In the genomic region with DNA sequence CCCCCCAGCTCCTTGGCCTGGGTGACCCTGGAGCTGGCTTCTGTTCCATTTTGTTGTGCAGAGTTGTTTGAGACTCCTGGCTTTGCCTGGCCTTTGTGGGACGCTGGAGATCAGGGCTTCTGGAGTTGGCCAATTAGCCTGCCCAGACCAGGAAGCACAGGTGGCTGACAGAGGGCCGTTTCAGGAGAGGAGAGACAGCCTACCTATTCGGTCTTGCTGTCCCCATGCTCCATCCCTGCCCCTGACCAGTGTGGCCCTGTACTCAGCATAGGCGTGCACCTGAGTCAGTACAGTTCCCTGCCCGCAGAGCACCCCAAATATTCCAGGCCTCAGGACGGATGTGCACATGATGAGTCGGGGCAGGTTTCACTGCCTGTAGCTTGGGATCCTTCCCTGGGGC, we compare ENCODE assay signal across 33 cellular contexts. TPM values are rescaled to one million over a fixed set of nuclear protein-coding genes. Genes with fewer than 3 reads are reported as not detected.
"Had no signal": no experiment of that assay in that cellular context is flagged by ENCODE, and none has a peak within 500 bp of the region (broad histone marks: within the 10 kb centered on the region; RNA-seq: fewer than 3 reads in every experiment).

No MANE protein-coding gene starts in this region.

- H3K4me1 Mint-ChIP-seq: activated CD4-positive, alpha-beta T cell treated with anti-CD3 and anti-CD28 coated beads for 36 hours; activated CD8-positive, alpha-beta memory T cell treated with anti-CD3 and anti-CD28 coated beads, Interleukin-2, amount 10 ng/mL, durations not matched to agents 7 days and 5 days; activated naive CD8-positive, alpha-beta T cell treated with anti-CD3 and anti-CD28 coated beads for 36 hours; naive thymus-derived CD4-positive, alpha-beta T cell; T-cell had no signal

- H3K4me2 ChIP-seq: neural progenitor cell had no signal

- H3K36me3 Mint-ChIP-seq: activated CD8-positive, alpha-beta memory T cell treated with anti-CD3 and anti-CD28 coated beads, Interleukin-2, amount 10 ng/mL, durations not matched to agents 7 days and 5 days; activated naive CD8-positive, alpha-beta T cell treated with anti-CD3 and anti-CD28 coated beads for 36 hours; mesothelial cell of epicardium; naive thymus-derived CD4-positive, alpha-beta T cell; neural progenitor cell; T-cell; type B pancreatic cell had no signal

- DNase-seq: activated CD4-positive, alpha-beta T cell treated with anti-CD3 and anti-CD28 coated beads for 36 hours; activated CD4-positive, CD25-positive, alpha-beta regulatory T cell; activated CD8-positive, alpha-beta memory T cell treated with anti-CD3 and anti-CD28 coated beads, Interleukin-2, amount 10 ng/mL, durations not matched to agents 7 days and 5 days; activated CD8-positive, alpha-beta T cell treated with anti-CD3 and anti-CD28 coated beads, Interleukin-2, amount 10 ng/mL, durations not matched to agents 7 days and 5 days; activated naive CD4-positive, alpha-beta T cell; activated naive CD8-positive, alpha-beta T cell treated with anti-CD3 and anti-CD28 coated beads for 36 hours; activated T-cell treated with anti-CD3 and anti-CD28 coated beads, Interleukin-2, amount 50 U/mL, for 48 hours; adrenal gland; cortex of kidney; head of caudate nucleus; hippocampal formation; left colon; mammary epithelial cell; naive thymus-derived CD4-positive, alpha-beta T cell; right cardiac atrium; spleen; stimulated activated naive CD4-positive, alpha-beta T cell treated with Interleukin-2 at 50 U/mL for 16 hours; T-cell had no signal

- H3K27me3 ChIP-seq: adrenal gland, ascending aorta, cardiac muscle cell, neural progenitor cell, spleen had no signal

- ATAC-seq: activated CD4-positive, alpha-beta T cell treated with anti-CD3 and anti-CD28 coated beads for 36 hours; activated CD8-positive, alpha-beta memory T cell treated with anti-CD3 and anti-CD28 coated beads, Interleukin-2, amount 10 ng/mL, durations not matched to agents 7 days and 5 days; activated CD8-positive, alpha-beta T cell treated with anti-CD3 and anti-CD28 coated beads, Interleukin-2, amount 10 ng/mL, durations not matched to agents 7 days and 5 days; left colon; naive thymus-derived CD4-positive, alpha-beta T cell; right cardiac atrium; T-cell had no signal

- H3K27me3 Mint-ChIP-seq: activated CD4-positive, alpha-beta T cell treated with anti-CD3 and anti-CD28 coated beads for 36 hours; T-cell; type B pancreatic cell had no signal

- H3K4me3 ChIP-seq: adrenal gland, ascending aorta, cardiac muscle cell, neural progenitor cell, spleen had no signal

- H2AFZ ChIP-seq: neural progenitor cell had no signal

- H3K4me3 Mint-ChIP-seq: activated CD4-positive, alpha-beta T cell treated with anti-CD3 and anti-CD28 coated beads for 36 hours; activated CD8-positive, alpha-beta memory T cell treated with anti-CD3 and anti-CD28 coated beads, Interleukin-2, amount 10 ng/mL, durations not matched to agents 7 days and 5 days; activated CD8-positive, alpha-beta T cell treated with anti-CD3 and anti-CD28 coated beads, Interleukin-2, amount 10 ng/mL, durations not matched to agents 7 days and 5 days; activated naive CD8-positive, alpha-beta T cell treated with anti-CD3 and anti-CD28 coated beads for 36 hours; brain; mesothelial cell of epicardium; naive thymus-derived CD4-positive, alpha-beta T cell; neural progenitor cell; T-cell; T-helper 2 cell treated with Interferon-gamma antibody and Interleukin-4, amounts not matched to agents 5 μg/mL and 100 μg/mL, for 36 hours; type B pancreatic cell had no signal

- H3K9ac ChIP-seq: neural progenitor cell had no signal

- H3K27ac ChIP-seq: adrenal gland, ascending aorta, cardiac muscle cell, neural progenitor cell, spleen had no signal

- H3K4me1 ChIP-seq: adrenal gland, neural progenitor cell had no signal

- H3K9me3 ChIP-seq: adrenal gland, ascending aorta, spleen had no signal

- H3K9me3 Mint-ChIP-seq: activated naive CD8-positive, alpha-beta T cell treated with anti-CD3 and anti-CD28 coated beads for 36 hours; activated T-helper 2 cell treated with anti-CD3 and anti-CD28 coated beads, Interferon-gamma antibody, Interleukin-2, Interleukin-4, amounts not matched to agents 10 μg/mL and 5 μg/mL and 100 μg/mL, durations not matched to agents 14 hours and 24 hours and 36 hours; mesothelial cell of epicardium; naive thymus-derived CD4-positive, alpha-beta T cell; neural progenitor cell; T-cell; T-helper 2 cell treated with Interferon-gamma antibody and Interleukin-4, amounts not matched to agents 5 μg/mL and 100 μg/mL, for 36 hours; type B pancreatic cell had no signal

- H3K27ac Mint-ChIP-seq: activated CD4-positive, alpha-beta T cell treated with anti-CD3 and anti-CD28 coated beads for 36 hours; activated CD8-positive, alpha-beta memory T cell treated with anti-CD3 and anti-CD28 coated beads, Interleukin-2, amount 10 ng/mL, durations not matched to agents 7 days and 5 days; activated CD8-positive, alpha-beta T cell treated with anti-CD3 and anti-CD28 coated beads, Interleukin-2, amount 10 ng/mL, durations not matched to agents 7 days and 5 days; activated naive CD8-positive, alpha-beta T cell treated with anti-CD3 and anti-CD28 coated beads for 36 hours; activated T-helper 2 cell treated with anti-CD3 and anti-CD28 coated beads, Interferon-gamma antibody, Interleukin-2, Interleukin-4, amounts not matched to agents 10 μg/mL and 5 μg/mL and 100 μg/mL, durations not matched to agents 14 hours and 24 hours and 36 hours; mesothelial cell of epicardium; naive thymus-derived CD4-positive, alpha-beta T cell; T-cell; T-helper 2 cell treated with Interferon-gamma antibody and Interleukin-4, amounts not matched to agents 5 μg/mL and 100 μg/mL, for 36 hours had no signal

RNA-seq across cellular contexts. Expression of a gene that starts 44.5 kb away (rescaled TPM):
- total RNA-seq: activated CD4-positive, alpha-beta T cell treated with anti-CD3 and anti-CD28 coated beads for 36 hours; activated CD8-positive, alpha-beta memory T cell treated with anti-CD3 and anti-CD28 coated beads, Interleukin-2, amount 10 ng/mL, durations not matched to agents 7 days and 5 days; activated CD8-positive, alpha-beta T cell treated with anti-CD3 and anti-CD28 coated beads, Interleukin-2, amount 10 ng/mL, durations not matched to agents 7 days and 5 days; activated naive CD8-positive, alpha-beta T cell treated with anti-CD3 and anti-CD28 coated beads for 36 hours; activated T-helper 2 cell treated with anti-CD3 and anti-CD28 coated beads, Interferon-gamma antibody, Interleukin-2, Interleukin-4, amounts not matched to agents 10 μg/mL and 5 μg/mL and 100 μg/mL, durations not matched to agents 14 hours and 24 hours and 36 hours had no signal
- polyA plus RNA-seq: naive thymus-derived CD4-positive, alpha-beta T cell had no signal

RNA-seq across cellular contexts. Expression of a gene that starts 51.4 kb away (rescaled TPM):
- total RNA-seq: activated CD4-positive, alpha-beta T cell treated with anti-CD3 and anti-CD28 coated beads for 36 hours; activated CD8-positive, alpha-beta memory T cell treated with anti-CD3 and anti-CD28 coated beads, Interleukin-2, amount 10 ng/mL, durations not matched to agents 7 days and 5 days; activated CD8-positive, alpha-beta T cell treated with anti-CD3 and anti-CD28 coated beads, Interleukin-2, amount 10 ng/mL, durations not matched to agents 7 days and 5 days; activated naive CD8-positive, alpha-beta T cell treated with anti-CD3 and anti-CD28 coated beads for 36 hours; activated T-helper 2 cell treated with anti-CD3 and anti-CD28 coated beads, Interferon-gamma antibody, Interleukin-2, Interleukin-4, amounts not matched to agents 10 μg/mL and 5 μg/mL and 100 μg/mL, durations not matched to agents 14 hours and 24 hours and 36 hours; adrenal gland; ascending aorta; cardiac muscle cell; cerebellum; endothelial cell of umbilical vein; fibroblast of lung; fibroblast of villous mesenchyme; left colon; mesothelial cell of epicardium; naive thymus-derived CD4-positive, alpha-beta T cell; omental fat pad; right cardiac atrium; spleen; T-cell had no signal
- polyA plus RNA-seq: cardiac muscle cell; endothelial cell of umbilical vein; esophagus; fibroblast of lung; liver; mammary epithelial cell; naive thymus-derived CD4-positive, alpha-beta T cell; right cardiac atrium; spleen had no signal

RNA-seq across cellular contexts. Expression of a gene that starts 54.7 kb away (rescaled TPM):
- total RNA-seq: activated CD4-positive, alpha-beta T cell treated with anti-CD3 and anti-CD28 coated beads for 36 hours; activated CD8-positive, alpha-beta memory T cell treated with anti-CD3 and anti-CD28 coated beads, Interleukin-2, amount 10 ng/mL, durations not matched to agents 7 days and 5 days; activated CD8-positive, alpha-beta T cell treated with anti-CD3 and anti-CD28 coated beads, Interleukin-2, amount 10 ng/mL, durations not matched to agents 7 days and 5 days; activated naive CD8-positive, alpha-beta T cell treated with anti-CD3 and anti-CD28 coated beads for 36 hours; activated T-helper 2 cell treated with anti-CD3 and anti-CD28 coated beads, Interferon-gamma antibody, Interleukin-2, Interleukin-4, amounts not matched to agents 10 μg/mL and 5 μg/mL and 100 μg/mL, durations not matched to agents 14 hours and 24 hours and 36 hours; ascending aorta; cardiac muscle cell; endothelial cell of umbilical vein; fibroblast of villous mesenchyme; liver; mesothelial cell of epicardium; naive thymus-derived CD4-positive, alpha-beta T cell had no signal
- polyA plus RNA-seq: cardiac muscle cell; fibroblast of lung; naive thymus-derived CD4-positive, alpha-beta T cell had no signal
